In the genomic region with DNA sequence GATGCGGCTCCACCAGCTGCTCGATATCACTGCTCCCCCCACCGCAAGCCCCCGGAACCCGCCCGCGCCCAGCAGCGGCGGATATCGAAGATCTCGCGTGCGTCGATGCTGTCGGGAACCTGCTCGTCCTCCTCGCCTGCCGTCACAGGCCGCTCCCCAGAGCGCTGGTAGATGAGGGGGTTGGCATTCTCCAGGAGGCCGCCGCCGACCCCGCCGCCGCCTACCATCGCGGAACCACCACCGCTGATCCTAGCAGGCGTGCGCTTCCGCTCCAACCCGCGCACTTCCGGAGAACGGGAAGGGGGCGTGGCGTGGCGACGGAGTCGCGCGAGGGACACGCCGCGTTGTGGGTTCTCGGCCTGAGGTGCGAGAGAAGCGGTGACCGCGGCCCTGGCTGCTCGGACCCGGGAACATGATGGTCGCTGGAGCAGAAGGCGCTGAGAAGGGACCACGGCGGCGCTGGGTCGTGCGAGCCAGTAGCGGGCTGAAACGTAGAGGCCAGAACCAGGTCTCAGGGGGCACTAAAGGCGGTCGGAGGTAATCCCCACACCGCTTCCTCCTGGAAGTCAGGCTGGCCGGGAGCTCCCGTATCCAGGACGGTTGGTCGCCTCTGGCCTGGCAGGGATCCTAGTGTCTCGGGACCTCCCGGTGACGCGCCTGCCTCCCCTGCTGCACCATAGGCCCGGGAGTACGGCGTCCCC, we compare ENCODE assay signal across 8 cellular contexts.
A peak's percentile ranks its signal among the peaks of the same experiment; 100 is the strongest.
DNase-seq lines count a peak whose midpoint lies in the region; ATAC-seq and TF ChIP-seq lines count a peak whose summit lies in the region.

A gene (minus strand): TSS at position 265 of the 701 bp plus-strand sequence. CDS start 38 bp downstream, at position 227.

- peak within 1 kb of the TSS; percentile 90 for H3K27ac ChIP-seq in DND-41 (ENCODE audit: low read length)
- 0 out of 2 replicates have a peak within 1 kb of the TSS, but pooled peaks have one; percentile 18 for H3K27ac ChIP-seq in KMS-11

- H3K36me3 ChIP-seq in DND-41 (ENCODE audit: insufficient read depth, low read length) (peaks cover 30% of the 10 kb centered on the region), KMS-11 (ENCODE audit: insufficient read depth) (no peaks in the 10 kb centered on the region)

- DNase-seq in DND-41: peak; percentile 89
- DNase-seq in activated effector memory CD4-positive, alpha-beta T cell treated with Interleukin-2 at 50 U/mL for 16 hours: peak; percentile 83
- DNase-seq in fibroblast of pulmonary artery (ENCODE audit: low read depth): peak; percentile 87
- peak; percentile 94 for DNase-seq in stimulated activated naive CD8-positive, alpha-beta T cell treated with anti-CD3 and anti-CD28 coated beads, Interleukin-15, Interleukin-2, amounts not matched to agents 100 U/mL and 50 U/mL, for 24 hours

- H4K20me1 ChIP-seq in DND-41 (ENCODE audit: insufficient read depth, low read length) (peaks cover 13% of the 10 kb centered on the region), KMS-11 (ENCODE audit: insufficient read depth) (no peaks in the 10 kb centered on the region)

- TF ChIP-seq POLR2A in Raji (IDR thresholded peaks at IDR 0.05; ENCODE audit: insufficient read depth, low read depth, low read length): peak; percentile 91

- peak within 1 kb of the TSS; percentile 96 to 97 for H3K4me3 ChIP-seq in DND-41 (ENCODE audit: low read depth in 1 of 2, low read length in 2 of 2)
- no peak within 1 kb of the TSS for H3K4me3 ChIP-seq in KMS-11 (IDR thresholded peaks at IDR 0.05; ENCODE audit: insufficient read depth, low read depth, low read length)
- H3K4me3 ChIP-seq in fibroblast of pulmonary artery (replicated peaks; ENCODE audit: low read depth, low read length): peak within 1 kb of the TSS; percentile 83

- TF ChIP-seq CTCF in DND-41 (IDR thresholded peaks at IDR 0.05; ENCODE audit: borderline replicate concordance, extremely low read depth, low read length, poor library complexity, severe bottlenecking): peak; percentile 5
- no peak for TF ChIP-seq CTCF in KMS-11 (conservative IDR thresholded peaks at IDR 0.05; ENCODE audit: low read depth, low read length)
- TF ChIP-seq CTCF in fibroblast of pulmonary artery (IDR thresholded peaks at IDR 0.05; ENCODE audit: low read length, missing control alignments): no peak
- TF ChIP-seq CTCF in nephron (IDR thresholded peaks at IDR 0.05; ENCODE audit: unreplicated experiment in 3 of 3): no peak

- H3K27me3 Mint-ChIP-seq in nephron (ENCODE audit: low read depth): no peaks in the 10 kb centered on the region

- H3K79me2 ChIP-seq in DND-41 (ENCODE audit: insufficient read depth, low read length) (peaks cover 49% of the 10 kb centered on the region), KMS-11 (ENCODE audit: insufficient read depth, low read depth) (peaks cover 22% of the 10 kb centered on the region)

- no peaks in the 10 kb centered on the region for H3K9me3 ChIP-seq in DND-41 (ENCODE audit: insufficient read depth, low read length, severe bottlenecking)

- peaks cover 29% of the 10 kb centered on the region for H3K4me1 Mint-ChIP-seq in nephron

- H3K4me3 Mint-ChIP-seq in nephron: peak within 1 kb of the TSS; percentile 94 to 99 (median 99)

- H3K27ac Mint-ChIP-seq in nephron: peak within 1 kb of the TSS; percentile 86 to 95 (median 93)

- peak; percentile 88 for ATAC-seq in DND-41 (ENCODE audit: insufficient read depth, low read depth)
- peak; percentile 70 for ATAC-seq in GM21737 (IDR thresholded peaks at IDR 0.05; ENCODE audit: unreplicated experiment)
- ATAC-seq in stimulated activated naive CD8-positive, alpha-beta T cell treated with anti-CD3 and anti-CD28 coated beads, Interleukin-15, Interleukin-2, amounts not matched to agents 100 U/mL and 50 U/mL, for 24 hours: peak; percentile 79

- H2AFZ ChIP-seq in DND-41 (ENCODE audit: low read depth, low read length) (peak within 1 kb of the TSS; percentile 96), KMS-11 (ENCODE audit: low read depth) (peak within 1 kb of the TSS; percentile 60)

- H3K4me2 ChIP-seq in DND-41 (ENCODE audit: insufficient read depth, low read length) (peak within 1 kb of the TSS; percentile 97), KMS-11 (peak within 1 kb of the TSS; percentile 98)

- H3K27me3 ChIP-seq in DND-41 (ENCODE audit: insufficient read depth, low read length, poor library complexity) (no peaks in the 10 kb centered on the region), KMS-11 (ENCODE audit: insufficient read depth, low read depth) (no peaks in the 10 kb centered on the region)

- no peaks in the 10 kb centered on the region for H3K9me3 Mint-ChIP-seq in nephron

- peaks cover 17% of the 10 kb centered on the region for H3K36me3 Mint-ChIP-seq in nephron (ENCODE audit: low read depth)

- H3K4me1 ChIP-seq in DND-41 (ENCODE audit: insufficient read depth, low read length) (peaks cover 38% of the 10 kb centered on the region), KMS-11 (ENCODE audit: low read depth, poor library complexity, severe bottlenecking) (peaks cover 29% of the 10 kb centered on the region)

- H3K9ac ChIP-seq in DND-41 (ENCODE audit: low read depth, low read length): peak within 1 kb of the TSS; percentile 98
- peak within 1 kb of the TSS; percentile 59 for H3K9ac ChIP-seq in KMS-11
